8 cellular contexts compared by ENCODE assay signal in the genomic region with DNA sequence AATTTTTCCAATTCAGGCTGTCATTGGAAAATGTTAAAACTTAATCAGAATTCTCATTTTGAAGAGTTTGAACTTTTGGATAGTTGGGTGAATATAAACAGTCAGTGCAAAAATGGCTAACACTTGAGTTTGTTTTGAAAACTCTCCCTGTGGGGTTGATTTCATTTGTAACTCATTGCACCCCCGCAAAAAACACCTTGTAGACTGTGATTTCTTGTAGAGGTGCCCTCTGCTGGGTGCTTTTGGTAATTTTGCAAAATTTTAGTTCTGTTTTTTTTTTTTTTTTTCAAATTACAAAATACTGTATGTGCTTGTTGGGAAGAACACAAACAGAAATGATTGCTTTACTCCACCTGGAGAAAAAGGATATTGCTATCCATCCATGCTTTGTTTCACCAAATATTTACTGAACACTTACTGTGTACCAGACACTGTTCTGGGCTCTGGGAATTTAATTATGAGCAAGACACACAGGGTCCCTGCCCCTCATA. TPM values are rescaled to one million over a fixed set of nuclear protein-coding genes. Genes with fewer than 3 reads are reported as not detected.
DNase-seq lines count a peak whose midpoint lies in the region; ATAC-seq and TF ChIP-seq lines count a peak whose summit lies in the region.

No MANE protein-coding gene starts in this region.

- H3K9me3 ChIP-seq in parathyroid adenoma (ENCODE audit: control insufficient read depth, low read length): no peaks in the 10 kb centered on the region

- H3K27me3 ChIP-seq in parathyroid adenoma (ENCODE audit: control insufficient read depth, insufficient read depth, low read length): no peaks in the 10 kb centered on the region

- H3K79me2 ChIP-seq in parathyroid adenoma: peaks cover 5% of the 10 kb centered on the region

- H3K27ac ChIP-seq in parathyroid adenoma: no peak overlapping the region

- no peak overlapping the region for H3K9ac ChIP-seq in parathyroid adenoma

- TF ChIP-seq CTCF in epithelial cell of esophagus (IDR thresholded peaks at IDR 0.05; ENCODE audit: insufficient read depth, low read depth, low read length, missing control alignments) (peak; percentile 59), parathyroid adenoma (IDR thresholded peaks at IDR 0.05) (peak; percentile 64)

- no peaks in the 10 kb centered on the region for H3K36me3 ChIP-seq in parathyroid adenoma (ENCODE audit: control insufficient read depth, insufficient read depth, low read length)

- ATAC-seq in GM18511 (IDR thresholded peaks at IDR 0.05; ENCODE audit: unreplicated experiment): no peak
- ATAC-seq in HG03045 (IDR thresholded peaks at IDR 0.05; ENCODE audit: unreplicated experiment): no peak
- ATAC-seq in HG02870 (IDR thresholded peaks at IDR 0.05; ENCODE audit: unreplicated experiment): no peak

- peak; percentile 10 for DNase-seq in DMS53 treated with DMSO at 0.1 percent for 48 hours (lab: John Stamatoyannopoulos, UW; ENCODE audit: unreplicated experiment)
- peak; percentile 71 for DNase-seq in HT-29 (ENCODE audit: low spot score)
- DNase-seq in T-helper 9 cell: peak; percentile 38
- DNase-seq in epithelial cell of esophagus (ENCODE audit: low read depth): peak; percentile 48

- H3K4me1 ChIP-seq in parathyroid adenoma: no peaks in the 10 kb centered on the region

- no peak overlapping the region for H2AFZ ChIP-seq in parathyroid adenoma

- H3K4me3 ChIP-seq in epithelial cell of esophagus (ENCODE audit: low read length): no peak overlapping the region
- no peak overlapping the region for H3K4me3 ChIP-seq in parathyroid adenoma (ENCODE audit: low read depth, low read length)

- H3K4me2 ChIP-seq in parathyroid adenoma (ENCODE audit: low read length): no peak overlapping the region

RNA-seq across cellular contexts. Expression of gene GPI, which starts 28.2 kb away (rescaled TPM):
- total RNA-seq in HT-29 (2014; rRNA removed; shearing (Covaris generic)): 401 and 403 TPM in 2 replicates

Comparison
In these comparisons a context has a peak if more than half of its experiments do, and no peak if none do; other contexts are left out.
1. DNase-seq: peak in every context shown above with its lines; median percentile 71 in HT-29; 48 in epithelial cell of esophagus; 38 in T-helper 9 cell; 10 in DMS53 treated with DMSO at 0.1 percent for 48 hours.